In genomic region chrX:101393530-101394305, GRCh38 we compare ENCODE assay signal across 1 cellular context.
TF ChIP-seq lines count a peak whose summit lies in the region.

No MANE protein-coding gene starts in this region.

TF ChIP-seq in K562, 482 proteins besides CTCF, POLR2A, EP300 and RAD21:
- peak; percentile 1; the same call in 1 of the 2 replicates for TF ChIP-seq PML (IDR thresholded peaks at IDR 0.05; ENCODE audit: low read length)
- peak; percentile 61 for TF ChIP-seq SUPT5H (IDR thresholded peaks at IDR 0.05)
- peak; percentile 64 for TF ChIP-seq C11orf30 (IDR thresholded peaks at IDR 0.05; ENCODE audit: low read depth)
- no peak for TF ChIP-seq ZNF134 (CRISPR knock-in tag; conservative IDR thresholded peaks at IDR 0.05)
- peak; percentile 39; the same call in 1 of the 2 replicates for TF ChIP-seq RBFOX2 (IDR thresholded peaks at IDR 0.05; ENCODE audit: low read depth, low read length)
- TF ChIP-seq ZNF316 (IDR thresholded peaks at IDR 0.05): peak; percentile 87
- TF ChIP-seq POLR2B (IDR thresholded peaks at IDR 0.05; ENCODE audit: low read depth, partially characterized antibody): peak; percentile 23
- TF ChIP-seq MAFF (IDR thresholded peaks at IDR 0.05; ENCODE audit: low read length): peak; percentile 46
- TF ChIP-seq, protein P1, sequence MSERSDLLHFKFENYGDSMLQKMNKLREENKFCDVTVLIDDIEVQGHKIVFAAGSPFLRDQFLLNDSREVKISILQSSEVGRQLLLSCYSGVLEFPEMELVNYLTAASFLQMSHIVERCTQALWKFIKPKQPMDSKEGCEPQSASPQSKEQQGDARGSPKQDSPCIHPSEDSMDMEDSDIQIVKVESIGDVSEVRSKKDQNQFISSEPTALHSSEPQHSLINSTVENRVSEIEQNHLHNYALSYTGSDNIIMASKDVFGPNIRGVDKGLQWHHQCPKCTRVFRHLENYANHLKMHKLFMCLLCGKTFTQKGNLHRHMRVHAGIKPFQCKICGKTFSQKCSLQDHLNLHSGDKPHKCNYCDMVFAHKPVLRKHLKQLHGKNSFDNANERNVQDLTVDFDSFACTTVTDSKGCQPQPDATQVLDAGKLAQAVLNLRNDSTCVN (CRISPR knock-in tag; IDR thresholded peaks at IDR 0.05): no peak
- TF ChIP-seq ZNF280A (IDR thresholded peaks at IDR 0.05; ENCODE audit: low read depth, partially characterized antibody): no peak
- TF ChIP-seq XRCC4 (IDR thresholded peaks at IDR 0.05; ENCODE audit: extremely low read depth, insufficient read depth, insufficient read length): no peak
- TF ChIP-seq MAFK (IDR thresholded peaks at IDR 0.05; ENCODE audit: low read length): 0 out of 2 replicates have a peak, but pooled peaks have one; percentile 26
- peak; percentile 26; the same call in 1 of the 2 replicates for TF ChIP-seq MAFG (tag; conservative IDR thresholded peaks at IDR 0.05)
